Comparison of ENCODE assay signal across 19 cellular contexts in genomic region chr10:85674851-85675250, GRCh38.
DNase-seq lines count a peak whose midpoint lies in the region; ATAC-seq, FAIRE-seq and TF ChIP-seq lines count a peak whose summit lies in the region.
"Had no signal": no experiment of that assay in that cellular context is flagged by ENCODE, and none has a peak within 500 bp of the region (broad histone marks: within the 10 kb centered on the region; RNA-seq: fewer than 3 reads in every experiment).

No MANE protein-coding gene starts in this region.

- CTCF ChIA-PET in K562 (lab: Yijun Ruan, JAX; ENCODE audit: low intra/inter-chr PET ratio): no interaction called here

- no peaks in the 10 kb centered on the region for H4K20me1 ChIP-seq in K562 (replicated peaks; ENCODE audit: control insufficient read depth, insufficient read depth, low read length)
- H4K20me1 ChIP-seq: BLaER1 treated with 17β-estradiol and CSF1 and Interleukin-3, amounts not matched to agents 10 nM and 100 nM had no signal

- no peak for TF ChIP-seq CTCF in K562 (IDR thresholded peaks at IDR 0.05 in 2 of 3, conservative IDR thresholded peaks at IDR 0.05 in 1 of 3; ENCODE audit: insufficient read depth in 2 of 3, low read depth in 1 of 3, low read length in 3 of 3)

- no peak overlapping the region for H3K4me3 ChIP-seq in K562
- H3K4me3 ChIP-seq: A549; BLaER1 treated with 17β-estradiol and CSF1 and Interleukin-3, amounts not matched to agents 10 nM and 100 nM had no signal

- no peak for DNase-seq in K562 (ENCODE audit: extremely low read depth in 1 of 4, low spot score in 3 of 4)
- DNase-seq in dermis microvascular lymphatic vessel endothelial cell (ENCODE audit: low read depth in 2 of 2): peak; percentile 63 to 69
- DNase-seq in lung microvascular endothelial cell (ENCODE audit: low read depth in 2 of 2): peak; percentile 3 to 71
- DNase-seq: AML-193; Caco-2; Calu3; CD4-positive, alpha-beta T cell; CD8-positive, alpha-beta T cell; DMS79 treated with DMSO at 0.1 percent for 48 hours; GF-D8 had no signal

- POLR2A ChIA-PET in K562 (lab: Yijun Ruan, JAX): no interaction called here

- H2AFZ ChIP-seq in K562 (ENCODE audit: low read depth, low read length): no peak overlapping the region

- peaks cover 0 to 2% of the 10 kb centered on the region in 2 experiments; a peak in 1 of 5 replicates for H3K4me1 ChIP-seq in K562 (replicated peaks in 1 of 2; ENCODE audit: control insufficient read depth in 2 of 2, insufficient read depth in 2 of 2, low read length in 2 of 2)
- H3K4me1 ChIP-seq: A549; BLaER1 treated with 17β-estradiol and CSF1 and Interleukin-3, amounts not matched to agents 10 nM and 100 nM; Caco-2 had no signal

- no peak for TF ChIP-seq EP300 in K562 (IDR thresholded peaks at IDR 0.05; ENCODE audit: low read length)

- H3K9me3 ChIP-seq in K562 (replicated peaks; ENCODE audit: control insufficient read depth, insufficient read depth, low read depth, low read length): no peaks in the 10 kb centered on the region
- H3K9me3 ChIP-seq: A549, Caco-2 had no signal

- no peak for ATAC-seq in K562
- no peak for ATAC-seq in HG03095 (IDR thresholded peaks at IDR 0.05; ENCODE audit: unreplicated experiment)
- ATAC-seq in GM18873 (IDR thresholded peaks at IDR 0.05; ENCODE audit: low FRiP score, unreplicated experiment): no peak
- ATAC-seq: A549; CD8-positive, alpha-beta T cell had no signal

- 6% methylated on average over 4 of the region's 4 CpGs for WGBS in K562 (ENCODE audit: insufficient coverage, low coverage, missing lambda C conversion rate)

- H3K4me2 ChIP-seq in K562 (ENCODE audit: insufficient read depth, low read length): 0 out of 2 replicates have a peak overlapping the region, but pooled peaks have one; percentile 14
- H3K4me2 ChIP-seq: A549; BLaER1 treated with 17β-estradiol and CSF1 and Interleukin-3, amounts not matched to agents 10 nM and 100 nM had no signal

- H3K9me1 ChIP-seq in K562 (ENCODE audit: control insufficient read depth, insufficient read depth, low read length): no peaks in the 10 kb centered on the region

- in situ Hi-C loops in K562 (cut with MboI): no loop called here

- no peak for FAIRE-seq in K562 (lab: Jason Lieb, UNC)
- FAIRE-seq: A549, D721Med, G401.6, GM12891 had no signal

- no peak for TF ChIP-seq POLR2A in K562 (conservative IDR thresholded peaks at IDR 0.05)

- no peaks in the 10 kb centered on the region for H3K27me3 ChIP-seq in K562 (ENCODE audit: control insufficient read depth in 2 of 2, insufficient read depth in 2 of 2, low read length in 2 of 2)
- H3K27me3 ChIP-seq: BLaER1 treated with 17β-estradiol and CSF1 and Interleukin-3, amounts not matched to agents 10 nM and 100 nM had no signal

- no peaks in the 10 kb centered on the region for H3K79me2 ChIP-seq in K562 (ENCODE audit: control insufficient read depth, insufficient read depth, low read length)

- H3K36me3 ChIP-seq in K562 (ENCODE audit: control insufficient read depth, insufficient read depth, low read length): no peaks in the 10 kb centered on the region
- H3K36me3 ChIP-seq: BLaER1 treated with 17β-estradiol and CSF1 and Interleukin-3, amounts not matched to agents 10 nM and 100 nM had no signal

- no TSS peak for BruUV-seq in K562 (replicated peaks; lab: Mats Ljungman, UMichigan)

- H3K9ac ChIP-seq in K562 (ENCODE audit: insufficient read depth in 1 of 2, low read depth in 2 of 2, low read length in 2 of 2): no peak overlapping the region
- H3K9ac ChIP-seq: BLaER1 treated with 17β-estradiol and CSF1 and Interleukin-3, amounts not matched to agents 10 nM and 100 nM had no signal

- TF ChIP-seq RAD21 in K562 (CRISPR knock-in tag; conservative IDR thresholded peaks at IDR 0.05 in 1 of 2, IDR thresholded peaks at IDR 0.05 in 1 of 2): no peak

- H3K27ac ChIP-seq in K562 (ENCODE audit: extremely low read depth, low read depth, low read length): no peak overlapping the region
- H3K27ac ChIP-seq: 22Rv1; A549; BLaER1 treated with 17β-estradiol and CSF1 and Interleukin-3, amounts not matched to agents 10 nM and 100 nM; C4-2B had no signal

- intact Hi-C loops in K562 (cut with micrococcal nuclease): no loop called here

TF ChIP-seq in K562, 482 proteins besides CTCF, POLR2A, EP300 and RAD21:
- TF ChIP-seq PURB (CRISPR knock-in tag; IDR thresholded peaks at IDR 0.05; ENCODE audit: low read depth) (no peak), MYNN (IDR thresholded peaks at IDR 0.05) (no peak), MYNN (CRISPR knock-in tag; IDR thresholded peaks at IDR 0.05) (no peak)

Comparison
In these comparisons a context has a peak if more than half of its experiments do, and no peak if none do; other contexts are left out.
1. DNase-seq: peak in dermis microvascular lymphatic vessel endothelial cell (2 of 2) and lung microvascular endothelial cell (2 of 2); none in K562 (0 of 4).